Comparison of ENCODE assay signal across 12 cellular contexts in genomic region chr5:11385901-11386293, GRCh38.
DNase-seq lines count a peak whose midpoint lies in the region; ATAC-seq and TF ChIP-seq lines count a peak whose summit lies in the region.
"Had no signal": no experiment of that assay in that cellular context is flagged by ENCODE, and none has a peak within 500 bp of the region (broad histone marks: within the 10 kb centered on the region; RNA-seq: fewer than 3 reads in every experiment).

No MANE protein-coding gene starts in this region.

- no peak overlapping the region for H2BK12ac ChIP-seq in neuronal stem cell (ENCODE audit: low read length)

- WGBS in neuronal stem cell (ENCODE audit: extremely low coverage in 2 of 2, insufficient read length in 2 of 2, insufficient replicate concordance in 1 of 2), 2 donors: no CpG with 5 or more reads among the region's 3 CpGs

- peak overlapping the region; percentile 55 for H3K4me3 ChIP-seq in HUES48 (ENCODE audit: low read depth, low read length)
- no peak overlapping the region for H3K4me3 ChIP-seq in NT2/D1 (ENCODE audit: insufficient read length, low read depth)
- no peak overlapping the region for H3K4me3 ChIP-seq in neuronal stem cell (ENCODE audit: low read length in 2 of 2)

- H3K79me1 ChIP-seq in neuronal stem cell (ENCODE audit: low read depth, low read length): no peaks in the 10 kb centered on the region

- no peaks in the 10 kb centered on the region for H3K36me3 Mint-ChIP-seq in glutamatergic neuron (ENCODE audit: unreplicated experiment)

- no peak for TF ChIP-seq CTCF in glutamatergic neuron (IDR thresholded peaks at IDR 0.05; ENCODE audit: partially characterized antibody, unreplicated experiment)

- H3K4me2 ChIP-seq in neuronal stem cell (ENCODE audit: insufficient read depth, low read length, poor library complexity, severe bottlenecking): no peak overlapping the region

- H2BK5ac ChIP-seq in neuronal stem cell (ENCODE audit: low read length): no peak overlapping the region

- H4K8ac ChIP-seq in neuronal stem cell (ENCODE audit: low read depth, low read length): no peak overlapping the region

- H3K4me1 ChIP-seq in HUES48 (ENCODE audit: control insufficient read depth, insufficient read depth, low read length) (peaks cover 15% of the 10 kb centered on the region), NT2/D1 (ENCODE audit: insufficient read depth, insufficient read length) (no peaks in the 10 kb centered on the region), neuronal stem cell (ENCODE audit: control insufficient read depth in 2 of 2, insufficient read depth in 1 of 2, low read depth in 1 of 2, low read length in 2 of 2) (peaks cover 5 to 7% of the 10 kb centered on the region in 2 donors)
- H3K4me1 ChIP-seq: right lobe of liver had no signal

- no peak overlapping the region for H3K18ac ChIP-seq in neuronal stem cell (ENCODE audit: low read length)

- no peak overlapping the region for H3K4ac ChIP-seq in neuronal stem cell (ENCODE audit: low read length)

- no peak overlapping the region for H3K14ac ChIP-seq in neuronal stem cell (ENCODE audit: low read length)

- peaks cover 9% of the 10 kb centered on the region for H3K27me3 Mint-ChIP-seq in glutamatergic neuron (ENCODE audit: unreplicated experiment)

- no peak overlapping the region for H3K23ac ChIP-seq in neuronal stem cell (ENCODE audit: low read depth, low read length, poor library complexity)

- H2BK15ac ChIP-seq in neuronal stem cell (ENCODE audit: low read length): no peak overlapping the region

- H2BK120ac ChIP-seq in neuronal stem cell (ENCODE audit: low read depth, low read length): no peak overlapping the region

- ATAC-seq in GM18519 (IDR thresholded peaks at IDR 0.05; ENCODE audit: low FRiP score, unreplicated experiment) (no peak), GM21619 (IDR thresholded peaks at IDR 0.05; ENCODE audit: unreplicated experiment) (no peak), HG02885 (IDR thresholded peaks at IDR 0.05; ENCODE audit: poor library complexity, unreplicated experiment) (no peak)

- peak overlapping the region; percentile 42 for H3K27ac Mint-ChIP-seq in glutamatergic neuron (ENCODE audit: unreplicated experiment)

- peaks cover 13% of the 10 kb centered on the region for H3K9me3 Mint-ChIP-seq in glutamatergic neuron (ENCODE audit: unreplicated experiment)

- H3K9me3 ChIP-seq in HUES48 (ENCODE audit: control insufficient read depth, insufficient read depth, low read length) (no peaks in the 10 kb centered on the region), NT2/D1 (ENCODE audit: insufficient read depth, low read length) (no peaks in the 10 kb centered on the region), neuronal stem cell (replicated peaks in 1 of 2; ENCODE audit: control insufficient read depth in 2 of 2, insufficient read depth in 1 of 2, low read depth in 1 of 2, low read length in 2 of 2) (peaks cover 0 to 16% of the 10 kb centered on the region in 2 donors)
- H3K9me3 ChIP-seq: right lobe of liver, stomach had no signal

- H4K91ac ChIP-seq in neuronal stem cell (ENCODE audit: low read depth, low read length, poor library complexity): no peak overlapping the region

- H3K4me3 Mint-ChIP-seq in glutamatergic neuron (ENCODE audit: unreplicated experiment): peak overlapping the region; percentile 86

- H3K27ac ChIP-seq in HUES48 (ENCODE audit: low read depth, low read length) (peak overlapping the region; percentile 4), neuronal stem cell (replicated peaks; ENCODE audit: low read length) (no peak overlapping the region)
- H3K27ac ChIP-seq: right lobe of liver, stomach had no signal

- H3K4me1 Mint-ChIP-seq in glutamatergic neuron (ENCODE audit: low read depth, unreplicated experiment): peaks cover 24% of the 10 kb centered on the region

- DNase-seq in NT2/D1 (ENCODE audit: low read depth, low spot score) (peak; percentile 81), glutamatergic neuron (peak; percentile 32), neuronal stem cell (ENCODE audit: low spot score) (peak; percentile 70), foreskin melanocyte (no peak)
- DNase-seq: activated T-cell treated with anti-CD3 and anti-CD28 coated beads for 4 hours; effector CD8-positive, alpha-beta T cell; right lobe of liver; stomach had no signal

- H3K9ac ChIP-seq in HUES48 (ENCODE audit: low read depth, low read length) (no peak overlapping the region), NT2/D1 (ENCODE audit: insufficient read length, low read depth) (no peak overlapping the region), neuronal stem cell (ENCODE audit: low read depth, low read length, poor library complexity) (no peak overlapping the region)

- no peaks in the 10 kb centered on the region for H3K36me3 ChIP-seq in HUES48 (ENCODE audit: control insufficient read depth, insufficient read depth, low read length)
- no peaks in the 10 kb centered on the region for H3K36me3 ChIP-seq in NT2/D1 (ENCODE audit: insufficient read depth, insufficient read length, low read length)
- H3K36me3 ChIP-seq in neuronal stem cell (replicated peaks in 1 of 2; ENCODE audit: control insufficient read depth in 2 of 2, insufficient read depth in 2 of 2, low read length in 2 of 2): peaks cover 0 to 32% of the 10 kb centered on the region in 2 donors
- H3K36me3 ChIP-seq: right lobe of liver, stomach had no signal

- no peak overlapping the region for H2AFZ ChIP-seq in neuronal stem cell (ENCODE audit: low read length)

- H3K27me3 ChIP-seq in HUES48 (ENCODE audit: control insufficient read depth, insufficient read depth, low read length) (peaks cover 40% of the 10 kb centered on the region), NT2/D1 (ENCODE audit: insufficient read depth, insufficient read length) (peaks cover 92% of the 10 kb centered on the region), neuronal stem cell (ENCODE audit: control insufficient read depth in 3 of 3, insufficient read depth in 3 of 3, low read depth in 1 of 3, low read length in 3 of 3) (peaks cover 0 to 21% (median 5%) of the 10 kb centered on the region in 3 experiments)
- H3K27me3 ChIP-seq: right lobe of liver had no signal

- no peak overlapping the region for H2AK5ac ChIP-seq in neuronal stem cell (ENCODE audit: low read depth, low read length)
